ENCODE assay signal across 9 cellular contexts in genomic region chr3:42880183-42880582, GRCh38. TPM values are rescaled to one million over a fixed set of nuclear protein-coding genes. Genes with fewer than 3 reads are reported as not detected.
DNase-seq lines count a peak whose midpoint lies in the region; ATAC-seq, FAIRE-seq and TF ChIP-seq lines count a peak whose summit lies in the region.
"Had no signal": no experiment of that assay in that cellular context is flagged by ENCODE, and none has a peak within 500 bp of the region (broad histone marks: within the 10 kb centered on the region; RNA-seq: fewer than 3 reads in every experiment).

No MANE protein-coding gene starts in this region.

- H4K20me1 ChIP-seq in PC-3 (ENCODE audit: low read length) (no peaks in the 10 kb centered on the region), endothelial cell of umbilical vein (replicated peaks; ENCODE audit: control insufficient read depth, extremely low read depth, insufficient read depth, low read length) (no peaks in the 10 kb centered on the region)

- peak overlapping the region; percentile 77 for H3K4me3 ChIP-seq in CD8-positive, alpha-beta T cell (ENCODE audit: low read depth, low read length)
- H3K4me3 ChIP-seq in PC-3 (ENCODE audit: low read length) (peak overlapping the region; percentile 68; the same call in 1 of the 2 replicates), endothelial cell of umbilical vein (replicated peaks in 1 of 3; ENCODE audit: insufficient read depth in 1 of 3, low read depth in 1 of 3, low read length in 3 of 3) (no peak overlapping the region), A673 (ENCODE audit: low read depth, low read length, poor library complexity, severe bottlenecking) (no peak overlapping the region)

- H3K9me3 ChIP-seq in CD8-positive, alpha-beta T cell (ENCODE audit: low read length) = no peaks in the 10 kb centered on the region
- H3K9me3 ChIP-seq in PC-3 (ENCODE audit: low read length) = no peaks in the 10 kb centered on the region
- no peaks in the 10 kb centered on the region for H3K9me3 ChIP-seq in endothelial cell of umbilical vein (replicated peaks; ENCODE audit: control insufficient read depth, insufficient read depth, low read length)
- H3K9me3 ChIP-seq in A673 (ENCODE audit: low read depth, low read length, poor library complexity, severe bottlenecking) = no peaks in the 10 kb centered on the region

- H3K9me3 Mint-ChIP-seq in CD8-positive, alpha-beta T cell = no peaks in the 10 kb centered on the region
- H3K9me3 Mint-ChIP-seq in osteocyte (ENCODE audit: unreplicated experiment) = no peaks in the 10 kb centered on the region

- no peak for DNase-seq in CD8-positive, alpha-beta T cell
- no peak for DNase-seq in PC-3
- DNase-seq in endothelial cell of umbilical vein (ENCODE audit: low read depth, low spot score) = no peak
- DNase-seq in osteocyte (ENCODE audit: extremely low spot score, unreplicated experiment) = no peak
- no peak for DNase-seq in hippocampal formation (lab: John Stamatoyannopoulos, UW)
- no peak for DNase-seq in KBM-7
- no peak for DNase-seq in foreskin keratinocyte
- no peak for DNase-seq in A673 (ENCODE audit: low spot score)

- H3K79me2 ChIP-seq in PC-3 (ENCODE audit: low read length) = no peaks in the 10 kb centered on the region
- no peaks in the 10 kb centered on the region for H3K79me2 ChIP-seq in endothelial cell of umbilical vein (ENCODE audit: control insufficient read depth, insufficient read depth, low read length)

- TF ChIP-seq CTCF in CD8-positive, alpha-beta T cell (IDR thresholded peaks at IDR 0.05) = no peak
- TF ChIP-seq CTCF in PC-3 (conservative IDR thresholded peaks at IDR 0.05; ENCODE audit: low read depth, low read length) = no peak
- no peak for TF ChIP-seq CTCF in endothelial cell of umbilical vein (IDR thresholded peaks at IDR 0.05; ENCODE audit: extremely low read depth in 1 of 2, insufficient read depth in 1 of 2, low read depth in 1 of 2, low read length in 2 of 2)
- no peak for TF ChIP-seq CTCF in osteocyte (IDR thresholded peaks at IDR 0.05)
- no peak for TF ChIP-seq CTCF in foreskin keratinocyte (conservative IDR thresholded peaks at IDR 0.05)
- no peak for TF ChIP-seq CTCF in A673 (conservative IDR thresholded peaks at IDR 0.05; ENCODE audit: low read depth, low read length)

- H3K36me3 ChIP-seq in CD8-positive, alpha-beta T cell (ENCODE audit: insufficient read depth, low read length) = no peaks in the 10 kb centered on the region
- no peaks in the 10 kb centered on the region for H3K36me3 ChIP-seq in PC-3 (ENCODE audit: low read depth, low read length)
- H3K36me3 ChIP-seq in endothelial cell of umbilical vein (ENCODE audit: control insufficient read depth in 2 of 2, extremely low read depth in 1 of 2, insufficient read depth in 2 of 2, low read length in 2 of 2) = no peaks in the 10 kb centered on the region
- no peaks in the 10 kb centered on the region for H3K36me3 ChIP-seq in A673 (ENCODE audit: insufficient read depth, low read length, poor library complexity, severe bottlenecking)

- H3K4me2 ChIP-seq in PC-3 (ENCODE audit: low read length) (peak overlapping the region; percentile 89), endothelial cell of umbilical vein (ENCODE audit: insufficient read depth, low read length) (no peak overlapping the region)

- no peak overlapping the region for H3K9ac ChIP-seq in PC-3 (ENCODE audit: low read length)
- no peak overlapping the region for H3K9ac ChIP-seq in endothelial cell of umbilical vein (replicated peaks; ENCODE audit: extremely low read depth, insufficient read depth, low read length)

- no peak for FAIRE-seq in endothelial cell of umbilical vein (lab: Jason Lieb, UNC)

- H3K36me3 Mint-ChIP-seq in CD8-positive, alpha-beta T cell = no peaks in the 10 kb centered on the region
- no peaks in the 10 kb centered on the region for H3K36me3 Mint-ChIP-seq in osteocyte (ENCODE audit: unreplicated experiment)

- TF ChIP-seq POLR2A in endothelial cell of umbilical vein (IDR thresholded peaks at IDR 0.05; ENCODE audit: low read depth, low read length) = no peak

- H3F3A ChIP-seq in PC-3 (ENCODE audit: low read length, unreplicated experiment) = no peaks in the 10 kb centered on the region

- H3K4me1 ChIP-seq in CD8-positive, alpha-beta T cell (ENCODE audit: insufficient read depth, low read length) = peaks cover 15% of the 10 kb centered on the region
- H3K4me1 ChIP-seq in PC-3 (ENCODE audit: insufficient read depth, low read length) = peaks cover 19% of the 10 kb centered on the region
- H3K4me1 ChIP-seq in endothelial cell of umbilical vein (ENCODE audit: control insufficient read depth, extremely low read depth, insufficient read depth, low read length) = peaks cover 7% of the 10 kb centered on the region
- H3K4me1 ChIP-seq in foreskin keratinocyte = no peaks in the 10 kb centered on the region
- H3K4me1 ChIP-seq in A673 (ENCODE audit: insufficient read depth, low read length, poor library complexity, severe bottlenecking) = no peaks in the 10 kb centered on the region

- intact Hi-C loops in CD8-positive, alpha-beta T cell (cut with DNase I, micrococcal nuclease) = loop anchor here in 1 of 2 experiments (2.0 to 5.0 kb wide), 2 partner anchors 378 to 633 kb away; partner anchors contain the start of gene VIPR1
- intact Hi-C loops in PC-3 (cut with micrococcal nuclease) = loop anchor here (5.0 kb wide), 1 partner anchor 648 kb away; no protein-coding TSS in a partner anchor
- intact Hi-C loops in endothelial cell of umbilical vein (cut with micrococcal nuclease) = no loop called here
- intact Hi-C loops in A673 (cut with micrococcal nuclease; ENCODE audit: unreplicated experiment) = no loop called here

- no peak overlapping the region for H3K27ac ChIP-seq in CD8-positive, alpha-beta T cell (ENCODE audit: low read depth, low read length)
- H3K27ac ChIP-seq in PC-3 (ENCODE audit: low read length) = no peak overlapping the region
- H3K27ac ChIP-seq in endothelial cell of umbilical vein (ENCODE audit: insufficient read depth, low read depth, low read length) = no peak overlapping the region
- no peak overlapping the region for H3K27ac ChIP-seq in foreskin keratinocyte
- no peak overlapping the region for H3K27ac ChIP-seq in A673 (ENCODE audit: low read depth, low read length, poor library complexity, severe bottlenecking)

- no peaks in the 10 kb centered on the region for H3K27me3 ChIP-seq in CD8-positive, alpha-beta T cell (ENCODE audit: insufficient read depth, low read length)
- H3K27me3 ChIP-seq in PC-3 (ENCODE audit: low read length) = no peaks in the 10 kb centered on the region
- peaks cover 13 to 16% of the 10 kb centered on the region in 2 experiments for H3K27me3 ChIP-seq in endothelial cell of umbilical vein (ENCODE audit: control insufficient read depth in 2 of 2, insufficient read depth in 2 of 2, low read length in 2 of 2)
- peaks cover 31% of the 10 kb centered on the region for H3K27me3 ChIP-seq in foreskin keratinocyte
- H3K27me3 ChIP-seq in A673 (replicated peaks; ENCODE audit: insufficient read depth, low read depth, low read length, poor library complexity) = no peaks in the 10 kb centered on the region

- H3K9me1 ChIP-seq in endothelial cell of umbilical vein (replicated peaks; ENCODE audit: control insufficient read depth, extremely low read depth, insufficient read depth, low read length) = no peaks in the 10 kb centered on the region

- H2AFZ ChIP-seq in PC-3 (ENCODE audit: low read length) (peak overlapping the region; percentile 88; the same call in 1 of the 2 replicates), endothelial cell of umbilical vein (ENCODE audit: low read depth, low read length) (peak overlapping the region; percentile 93)

- dilution Hi-C loops in endothelial cell of umbilical vein (cut with MboI; ENCODE audit: extremely low pct_ligation_motif_present, low sequenced_read_pairs) = no loop called here

- no peak overlapping the region for H3K27ac Mint-ChIP-seq in CD8-positive, alpha-beta T cell
- no peak overlapping the region for H3K27ac Mint-ChIP-seq in osteocyte (ENCODE audit: unreplicated experiment)

- POLR2A ChIA-PET in CD8-positive, alpha-beta T cell (lab: Charles Lee) = no interaction called here
- POLR2A ChIA-PET in PC-3 (lab: Charles Lee; ENCODE audit: unreplicated experiment) = no interaction called here
- POLR2A ChIA-PET in endothelial cell of umbilical vein (lab: Charles Lee) = no interaction called here
- POLR2A ChIA-PET in A673 (lab: Charles Lee; ENCODE audit: low non-redundant PET) = no interaction called here

- H3K9me2 ChIP-seq in PC-3 (replicated peaks; ENCODE audit: low read length) = no peaks in the 10 kb centered on the region

- BruUV-seq in PC-3 (replicated peaks; lab: Mats Ljungman, UMichigan) = no TSS peak
- no TSS peak for BruUV-seq in endothelial cell of umbilical vein (replicated peaks; lab: Mats Ljungman, UMichigan)
- no TSS peak for BruUV-seq in A673 (replicated peaks; lab: Mats Ljungman, UMichigan)

- H3K27me3 Mint-ChIP-seq in CD8-positive, alpha-beta T cell (ENCODE audit: low read depth) = no peaks in the 10 kb centered on the region
- peaks cover 30% of the 10 kb centered on the region for H3K27me3 Mint-ChIP-seq in osteocyte (ENCODE audit: unreplicated experiment)

- H3K4me3 Mint-ChIP-seq in CD8-positive, alpha-beta T cell = peak overlapping the region; percentile 84
- peak overlapping the region; percentile 81 for H3K4me3 Mint-ChIP-seq in osteocyte (ENCODE audit: unreplicated experiment)

- in situ Hi-C loops in KBM-7 (cut with MboI; ENCODE audit: low pct_unique_long_range_greater_than_20kb, low sequenced_read_pairs) = no loop called here

- H3K4me1 Mint-ChIP-seq in CD8-positive, alpha-beta T cell (ENCODE audit: low read depth) = peaks cover 11% of the 10 kb centered on the region
- peaks cover 7% of the 10 kb centered on the region for H3K4me1 Mint-ChIP-seq in osteocyte (ENCODE audit: unreplicated experiment)

- CTCF ChIA-PET in CD8-positive, alpha-beta T cell (lab: Charles Lee) = interaction anchor here (2.6 kb wide), 1 partner anchor 101 kb away, joined by 20 read pairs; no protein-coding TSS in a partner anchor
- CTCF ChIA-PET in PC-3 (lab: Charles Lee) = no interaction called here
- CTCF ChIA-PET in endothelial cell of umbilical vein (lab: Charles Lee) = no interaction called here
- CTCF ChIA-PET in A673 (lab: Charles Lee) = no interaction called here

- ATAC-seq in CD8-positive, alpha-beta T cell = no peak
- ATAC-seq in PC-3 (no peak), foreskin keratinocyte (no peak)

RNA-seq across cellular contexts. Expression of gene CYP8B1, which starts 4.5 kb away (rescaled TPM):
- total RNA-seq in CD8-positive, alpha-beta T cell = not detected
- total RNA-seq in PC-3 (2014; rRNA removed) = not detected in 2 replicates
- total RNA-seq in endothelial cell of umbilical vein = not detected in 2 replicates
- not detected in 2 replicates for polyA plus RNA-seq in endothelial cell of umbilical vein
- not detected in 2 replicates for polyA plus RNA-seq in endothelial cell of umbilical vein (2011; cell fraction: cytosol; rRNA removed)
- not detected in 2 replicates for polyA plus RNA-seq in endothelial cell of umbilical vein (2011; cell fraction: nucleus; rRNA removed)
- not detected in 2 replicates for polyA plus RNA-seq in endothelial cell of umbilical vein (2012)
- not detected in 2 replicates for polyA minus RNA-seq in endothelial cell of umbilical vein
- not detected for polyA minus RNA-seq in endothelial cell of umbilical vein (2011; cell fraction: cytosol; rRNA and poly(A)+ RNA removed)
- not detected in 2 replicates for polyA minus RNA-seq in endothelial cell of umbilical vein (2011; cell fraction: nucleus; rRNA and poly(A)+ RNA removed)
- total RNA-seq in osteocyte = not detected in 2 replicates
- total RNA-seq in foreskin keratinocyte = not detected in 2 replicates
- polyA plus RNA-seq in foreskin keratinocyte = not detected in 2 replicates
- total RNA-seq in A673 (2021) = not detected in 2 replicates
- total RNA-seq: glomerular endothelial cell had no signal

RNA-seq across cellular contexts. Expression of gene ZNF662, which starts 25.8 kb away (rescaled TPM):
- 1 to 10 TPM; 2.5 to 2.9 TPM for total RNA-seq in CD8-positive, alpha-beta T cell
- total RNA-seq in PC-3 (2014; rRNA removed) = 0.04 TPM in 1 of 2 replicates, not detected in the other
- 0.83 and 4.3 TPM in 2 replicates for total RNA-seq in endothelial cell of umbilical vein
- 0.84 and 0.86 TPM in 2 replicates for polyA plus RNA-seq in endothelial cell of umbilical vein
- 0.38 and 0.44 TPM in 2 replicates for polyA plus RNA-seq in endothelial cell of umbilical vein (2011; cell fraction: cytosol; rRNA removed)
- 4.7 and 5.1 TPM in 2 replicates for polyA plus RNA-seq in endothelial cell of umbilical vein (2011; cell fraction: nucleus; rRNA removed)
- polyA plus RNA-seq in endothelial cell of umbilical vein (2012) = 1.4 and 3.5 TPM in 2 replicates
- 1.2 and 1.5 TPM in 2 replicates for polyA minus RNA-seq in endothelial cell of umbilical vein
- polyA minus RNA-seq in endothelial cell of umbilical vein (2011; cell fraction: cytosol; rRNA and poly(A)+ RNA removed) = not detected
- polyA minus RNA-seq in endothelial cell of umbilical vein (2011; cell fraction: nucleus; rRNA and poly(A)+ RNA removed) = 2.0 and 3.1 TPM in 2 replicates
- total RNA-seq in osteocyte = not detected in 2 replicates
- 1.7 and 2.0 TPM in 2 replicates for total RNA-seq in foreskin keratinocyte
- 1.2 TPM in 2 replicates for polyA plus RNA-seq in foreskin keratinocyte
- not detected in 2 replicates for total RNA-seq in A673 (2021)

Comparison
In these comparisons a context has a peak if more than half of its experiments do, and no peak if none do; other contexts are left out.
1. H3K4me3 ChIP-seq: peak in CD8-positive, alpha-beta T cell (single experiment) and PC-3 (single experiment); none in endothelial cell of umbilical vein (0 of 3) and A673 (single experiment).